Comparison of ENCODE assay signal across 8 cellular contexts in the genomic region with DNA sequence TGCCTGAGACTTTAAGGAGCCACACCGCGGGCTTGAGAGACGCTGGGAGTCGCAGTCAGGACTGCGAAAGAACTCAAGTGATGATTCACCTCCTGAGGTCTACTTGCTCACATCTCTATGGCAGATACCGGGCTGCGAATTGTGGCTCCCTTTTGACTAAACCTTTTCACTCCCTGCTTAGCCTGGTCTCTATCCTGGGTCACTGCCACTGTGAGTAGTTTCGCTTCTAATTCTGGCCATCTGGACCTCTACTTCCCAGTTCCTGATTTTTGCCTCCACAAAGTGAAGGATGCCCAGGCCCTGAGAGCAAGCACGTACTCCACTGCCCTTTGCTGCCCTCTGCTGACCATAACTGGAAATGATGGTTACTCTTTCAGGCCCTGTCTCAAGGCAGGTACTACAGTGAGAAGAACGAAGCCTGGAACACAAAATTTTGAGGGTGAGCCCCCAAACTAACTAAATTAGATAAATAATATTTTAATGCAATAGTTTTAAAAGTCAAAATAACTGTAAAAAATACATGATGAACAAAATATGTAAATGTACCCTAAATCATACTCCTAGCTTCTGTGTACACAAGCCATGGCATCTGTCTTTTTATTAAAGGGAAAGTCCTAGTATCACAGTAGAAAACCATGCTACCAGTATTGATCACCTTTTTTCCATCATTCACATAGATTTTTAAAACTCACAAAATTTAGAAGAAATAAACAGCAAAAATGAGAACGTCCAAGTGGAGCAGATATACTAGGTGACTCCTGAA. TPM values are rescaled to one million over a fixed set of nuclear protein-coding genes. Genes with fewer than 3 reads are reported as not detected.
DNase-seq lines count a peak whose midpoint lies in the region; ATAC-seq, FAIRE-seq and TF ChIP-seq lines count a peak whose summit lies in the region.

No MANE protein-coding gene starts in this region.

- no peak for TF ChIP-seq POLR2A in tibial nerve (IDR thresholded peaks at IDR 0.05)

- POLR2A ChIA-PET in SK-N-SH (lab: Yijun Ruan, JAX) = no interaction called here

- TF ChIP-seq RAD21 in SK-N-SH (IDR thresholded peaks at IDR 0.05; ENCODE audit: low read length) = peak; percentile 98

- H3K9me3 Mint-ChIP-seq in GM23338 = no peaks in the 10 kb centered on the region; the same call in 2 of the 3 replicates

- peak; percentile 87 to 97 for TF ChIP-seq CTCF in GM23338 (conservative IDR thresholded peaks at IDR 0.05; ENCODE audit: low read depth in 2 of 2)
- peak; percentile 63 for TF ChIP-seq CTCF in LNCAP (IDR thresholded peaks at IDR 0.05)
- peak; percentile 86 for TF ChIP-seq CTCF in SK-N-SH (IDR thresholded peaks at IDR 0.05)
- TF ChIP-seq CTCF in pancreas (IDR thresholded peaks at IDR 0.05) = peak; percentile 68 to 77 (median 72)
- TF ChIP-seq CTCF in tibial nerve (IDR thresholded peaks at IDR 0.05) = peak; percentile 80 to 89 (median 81)

- intact Hi-C loops in pancreas (cut with DNase I) = loop anchor here in 2 of 3 donors (5.0 to 10.0 kb wide), 3 partner anchors 423 to 495 kb away; a partner anchor contains a TSS

- H3K27ac ChIP-seq in GM23338 (ENCODE audit: low read depth) = no peak overlapping the region
- no peak overlapping the region for H3K27ac ChIP-seq in SK-N-SH (ENCODE audit: low read depth in 2 of 2, low read length in 1 of 2)
- no peak overlapping the region for H3K27ac ChIP-seq in pancreas
- H3K27ac ChIP-seq in tibial nerve = peak overlapping the region in 3 of 4 donors; percentile 15 to 75 (median 53)

- H3K27me3 Mint-ChIP-seq in GM23338 (ENCODE audit: insufficient read depth, low read depth, poor library complexity) = peaks cover 2% of the 10 kb centered on the region

- H3F3A ChIP-seq in GM23338 (replicated peaks; ENCODE audit: low read depth) (no peaks in the 10 kb centered on the region), SK-N-SH (replicated peaks; ENCODE audit: insufficient read depth) (no peaks in the 10 kb centered on the region)

- ATAC-seq in GM23338 (peak; percentile 94), pancreas (peak; percentile 97 to 100 (median 99))

- no peaks in the 10 kb centered on the region for H3K9me3 ChIP-seq in SK-N-SH
- no peaks in the 10 kb centered on the region for H3K9me3 ChIP-seq in pancreas
- no peaks in the 10 kb centered on the region for H3K9me3 ChIP-seq in tibial nerve

- no peaks in the 10 kb centered on the region for H3K36me3 ChIP-seq in GM23338 (ENCODE audit: insufficient read depth)
- peaks cover 0 to 3% of the 10 kb centered on the region in 2 experiments for H3K36me3 ChIP-seq in SK-N-SH (replicated peaks in 1 of 2; ENCODE audit: control insufficient read depth in 1 of 2, insufficient read depth in 2 of 2, low read length in 1 of 2)
- no peaks in the 10 kb centered on the region for H3K36me3 ChIP-seq in pancreas
- H3K36me3 ChIP-seq in tibial nerve = no peaks in the 10 kb centered on the region

- H3K4me1 Mint-ChIP-seq in GM23338 = peaks cover 5% of the 10 kb centered on the region; the same call in 2 of the 3 replicates

- H3K79me2 ChIP-seq in GM23338 (replicated peaks; ENCODE audit: insufficient read depth) = no peaks in the 10 kb centered on the region
- H3K79me2 ChIP-seq in SK-N-SH (ENCODE audit: insufficient read depth) = no peaks in the 10 kb centered on the region

- no peak overlapping the region for H3K4me2 ChIP-seq in GM23338
- no peak overlapping the region for H3K4me2 ChIP-seq in SK-N-SH

- no peak overlapping the region for H3K4me3 ChIP-seq in GM23338
- H3K4me3 ChIP-seq in SK-N-SH (ENCODE audit: low read depth in 2 of 2, low read length in 1 of 2) = 0 out of 4 replicates have a peak overlapping the region, but pooled peaks of 1 of the 2 experiments have one; percentile 33
- H3K4me3 ChIP-seq in pancreas = no peak overlapping the region
- peak overlapping the region in 1 of 4 donors; percentile 43 for H3K4me3 ChIP-seq in tibial nerve

- peak; percentile 53 for DNase-seq in GDM1 (lab: John Stamatoyannopoulos, UW)
- peak; percentile 91 for DNase-seq in GM23338 (ENCODE audit: low spot score)
- DNase-seq in SK-N-SH = peak; percentile 56
- peak; percentile 62 for DNase-seq in activated naive CD4-positive, alpha-beta T cell treated with anti-CD3 and anti-CD28 coated beads, Interleukin-2, amount 50 U/mL, for 16 hours
- peak; percentile 81 for DNase-seq in glomerular visceral epithelial cell (ENCODE audit: extremely low spot score)
- DNase-seq in pancreas = peak in 5 of 6 donors; percentile 62 to 87 (median 68)
- peak; percentile 75 to 99 for DNase-seq in tibial nerve (ENCODE audit: low spot score in 2 of 2)

- 0 out of 2 replicates have a peak, but pooled peaks cover 5% of the 10 kb centered on the region for H3K4me1 ChIP-seq in GM23338 (ENCODE audit: insufficient read depth)
- H3K4me1 ChIP-seq in SK-N-SH (ENCODE audit: control insufficient read depth in 1 of 2, insufficient read depth in 2 of 2, low read depth in 1 of 2, low read length in 1 of 2) = peaks cover 0 to 3% of the 10 kb centered on the region in 2 experiments; a peak in 1 of 4 replicates
- H3K4me1 ChIP-seq in pancreas = no peaks in the 10 kb centered on the region
- peaks cover 0 to 18% (median 0%) of the 10 kb centered on the region in 4 donors for H3K4me1 ChIP-seq in tibial nerve

- CTCF ChIA-PET in SK-N-SH (lab: Yijun Ruan, JAX) = interaction anchor here (0.7 to 11.2 kb wide), 9 partner anchors 11 to 492 kb away, joined by 3 to 192 read pairs (median 3); a partner anchor contains a TSS

- no peaks in the 10 kb centered on the region for H4K20me1 ChIP-seq in GM23338 (replicated peaks; ENCODE audit: insufficient read depth)
- no peaks in the 10 kb centered on the region for H4K20me1 ChIP-seq in SK-N-SH (ENCODE audit: insufficient read depth)

- 62% methylated on average over 11 of the region's 11 CpGs for WGBS in SK-N-SH (ENCODE audit: low lambda C conversion rate)
- WGBS in pancreas, 2 donors = 42 to 48% methylated on average over 11 of the region's 11 CpGs
- 41 to 48% methylated on average over 11 of the region's 11 CpGs for WGBS in tibial nerve, 2 donors

- TF ChIP-seq EP300 in SK-N-SH (IDR thresholded peaks at IDR 0.05; ENCODE audit: borderline replicate concordance in 1 of 2, low read depth in 1 of 2, low read length in 1 of 2) (no peak), tibial nerve (IDR thresholded peaks at IDR 0.05) (peak in 1 of 2 donors; percentile 52)

- no peaks in the 10 kb centered on the region for H3K27me3 ChIP-seq in GM23338 (ENCODE audit: insufficient read depth)
- H3K27me3 ChIP-seq in SK-N-SH (ENCODE audit: insufficient read depth) = no peaks in the 10 kb centered on the region
- H3K27me3 ChIP-seq in pancreas = no peaks in the 10 kb centered on the region
- H3K27me3 ChIP-seq in tibial nerve = no peaks in the 10 kb centered on the region

- peak; percentile 91 for FAIRE-seq in pancreas (lab: Jason Lieb, UNC)

- no peak overlapping the region for H2AFZ ChIP-seq in GM23338
- H2AFZ ChIP-seq in SK-N-SH (ENCODE audit: low read depth) = peak overlapping the region; percentile 49; the same call in 1 of the 2 replicates

- no peak overlapping the region for H3K27ac Mint-ChIP-seq in GM23338

- H3K4me3 Mint-ChIP-seq in GM23338 = no peak overlapping the region

- H3K36me3 Mint-ChIP-seq in GM23338 (ENCODE audit: low read depth) = peaks cover under 1% of the 10 kb centered on the region; the same call in 1 of the 3 replicates

- H3K9me2 ChIP-seq in GM23338 (ENCODE audit: insufficient read depth) = no peaks in the 10 kb centered on the region
- no peaks in the 10 kb centered on the region for H3K9me2 ChIP-seq in SK-N-SH

- no peak overlapping the region for H3K9ac ChIP-seq in SK-N-SH

TF ChIP-seq in GM23338, 12 proteins besides CTCF, POLR2A, EP300 and RAD21 (continues in another document):
- TF ChIP-seq, protein P1, sequence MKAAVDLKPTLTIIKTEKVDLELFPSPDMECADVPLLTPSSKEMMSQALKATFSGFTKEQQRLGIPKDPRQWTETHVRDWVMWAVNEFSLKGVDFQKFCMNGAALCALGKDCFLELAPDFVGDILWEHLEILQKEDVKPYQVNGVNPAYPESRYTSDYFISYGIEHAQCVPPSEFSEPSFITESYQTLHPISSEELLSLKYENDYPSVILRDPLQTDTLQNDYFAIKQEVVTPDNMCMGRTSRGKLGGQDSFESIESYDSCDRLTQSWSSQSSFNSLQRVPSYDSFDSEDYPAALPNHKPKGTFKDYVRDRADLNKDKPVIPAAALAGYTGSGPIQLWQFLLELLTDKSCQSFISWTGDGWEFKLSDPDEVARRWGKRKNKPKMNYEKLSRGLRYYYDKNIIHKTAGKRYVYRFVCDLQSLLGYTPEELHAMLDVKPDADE (IDR thresholded peaks at IDR 0.05) = no peak
- no peak for TF ChIP-seq ZNF114 (CRISPR knock-in tag; IDR thresholded peaks at IDR 0.05)
- no peak for TF ChIP-seq STAT1 (IDR thresholded peaks at IDR 0.05; ENCODE audit: unreplicated experiment)

TF ChIP-seq in SK-N-SH, 30 proteins besides CTCF, POLR2A, EP300 and RAD21:
- TF ChIP-seq SMC3 (IDR thresholded peaks at IDR 0.05; ENCODE audit: low read depth, low read length) = peak; percentile 92
- TF ChIP-seq FOSL2 (IDR thresholded peaks at IDR 0.05; ENCODE audit: borderline replicate concordance, low read depth) = no peak

RNA-seq across cellular contexts. Expression of a gene that starts 16.7 kb away (rescaled TPM):
- total RNA-seq in GM23338 (2014; rRNA removed; shearing (Covaris generic)) = 73.7 and 80.2 TPM in 2 replicates
- polyA plus RNA-seq in GM23338 (2016; fragmentation: Nextera tagmentation; extraction: Ambion mirVana) (139 and 140 TPM in 2 replicates), SK-N-SH (2012; rRNA removed) (19.4 and 37.4 TPM in 2 replicates), pancreas (under 1 TPM; 0.49 to 0.82 TPM)
- polyA plus RNA-seq in SK-N-SH (2012; cell fraction: cytosol; rRNA removed) = 30.3 and 35.3 TPM in 2 replicates
- polyA plus RNA-seq in SK-N-SH (2012; cell fraction: nucleus; rRNA removed) = 10.5 and 16.5 TPM in 2 replicates
- total RNA-seq in pancreas (1 to 10 TPM in 2 of 6 donors, under 1 TPM in 4; 0.37 to 1.8 (median 0.73) TPM), tibial nerve (1 to 10 TPM in 2 of 4 donors, under 1 TPM in 2; 0.21 to 3.3 (median 1.4) TPM)

Comparison
In these comparisons a context has a peak if more than half of its experiments do, and no peak if none do; other contexts are left out.
1. H3K27ac ChIP-seq: peak in tibial nerve (3 of 4); none in GM23338 (single experiment), SK-N-SH (0 of 2) and pancreas (0 of 4).
2. RNA of a gene that starts 16.7 kb away (total RNA-seq): 73.7 to 80.2 TPM in GM23338; 0.21 to 3.3 TPM in tibial nerve and 0.37 to 1.8 TPM in pancreas; every median in the first group is over 10 times any median in the second.
3. Peak in every context shown above with its lines, with median percentiles within 50 percentile points of each other: DNase-seq and CTCF ChIP-seq.